ENCODE assay signal across 1 cellular context in genomic region chr7:51265066-51265907, GRCh38.
TF ChIP-seq lines count a peak whose summit lies in the region.

No MANE protein-coding gene starts in this region.

TF ChIP-seq in HepG2, 621 proteins besides CTCF, POLR2A, EP300 and RAD21 (continued from another document and continues in another):
- TF ChIP-seq UBTF (CRISPR knock-in tag; IDR thresholded peaks at IDR 0.05) = peak; percentile 40
- 0 out of 2 replicates have a peak, but pooled peaks have one; percentile 27 for TF ChIP-seq SNAPC2 (CRISPR knock-in tag; IDR thresholded peaks at IDR 0.05)
- peak; percentile 51 for TF ChIP-seq ZNF574 (CRISPR knock-in tag; IDR thresholded peaks at IDR 0.05)
- no peak for TF ChIP-seq IRF2 (CRISPR knock-in tag; IDR thresholded peaks at IDR 0.05)
- TF ChIP-seq AKNA (CRISPR knock-in tag; IDR thresholded peaks at IDR 0.05; ENCODE audit: borderline replicate concordance) = no peak
- TF ChIP-seq ZNF180 (CRISPR knock-in tag; IDR thresholded peaks at IDR 0.05; ENCODE audit: borderline replicate concordance, low read depth) = no peak
- TF ChIP-seq STAG1 (CRISPR knock-in tag; IDR thresholded peaks at IDR 0.05) = no peak
- no peak for TF ChIP-seq KAT7 (CRISPR knock-in tag; IDR thresholded peaks at IDR 0.05; ENCODE audit: borderline replicate concordance)
- TF ChIP-seq ZNF280D (CRISPR knock-in tag; IDR thresholded peaks at IDR 0.05) = no peak
- no peak; the same call in 1 of the 2 replicates for TF ChIP-seq KDM5B (CRISPR knock-in tag; IDR thresholded peaks at IDR 0.05; ENCODE audit: borderline replicate concordance)
- peak; percentile 52; the same call in 1 of the 2 replicates for TF ChIP-seq TFDP1 (CRISPR knock-in tag; IDR thresholded peaks at IDR 0.05; ENCODE audit: borderline replicate concordance)
- no peak for TF ChIP-seq KLF6 (CRISPR knock-in tag; IDR thresholded peaks at IDR 0.05)
- TF ChIP-seq GATAD1 (CRISPR knock-in tag; IDR thresholded peaks at IDR 0.05) = peak; percentile 30; the same call in 1 of the 2 replicates
- peak; percentile 55; the same call in 1 of the 2 replicates for TF ChIP-seq RXRB (CRISPR knock-in tag; IDR thresholded peaks at IDR 0.05; ENCODE audit: borderline replicate concordance)
- no peak for TF ChIP-seq NR0B2 (CRISPR knock-in tag; IDR thresholded peaks at IDR 0.05)
- no peak for TF ChIP-seq KIAA2018 (CRISPR knock-in tag; IDR thresholded peaks at IDR 0.05; ENCODE audit: borderline replicate concordance)
- no peak for TF ChIP-seq ZNF609 (CRISPR knock-in tag; IDR thresholded peaks at IDR 0.05; ENCODE audit: borderline replicate concordance)
- TF ChIP-seq HMG20A (CRISPR knock-in tag; IDR thresholded peaks at IDR 0.05; ENCODE audit: borderline replicate concordance) = peak; percentile 58; the same call in 1 of the 2 replicates
